Comparison of ENCODE assay signal across 12 cellular contexts in the genomic region with DNA sequence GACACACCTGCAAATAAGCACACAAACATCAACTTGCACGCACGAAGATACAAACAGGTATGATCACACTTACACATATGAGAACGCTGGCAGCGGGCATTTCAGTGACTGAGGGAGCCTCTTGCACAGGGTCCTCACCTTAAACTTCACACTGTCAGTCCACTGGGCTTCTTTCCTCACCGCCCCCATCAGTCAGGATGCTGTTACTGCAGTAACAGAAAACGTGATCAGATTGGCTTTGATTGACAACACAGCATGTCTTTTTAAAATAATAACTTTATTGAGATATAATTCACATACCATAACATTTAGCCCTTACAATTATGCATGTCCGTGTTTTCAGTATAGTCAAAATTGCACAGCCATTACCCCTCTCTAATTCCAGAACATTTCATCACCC. TPM values are rescaled to one million over a fixed set of nuclear protein-coding genes. Genes with fewer than 3 reads are reported as not detected.
A peak's percentile ranks its signal among the peaks of the same experiment; 100 is the strongest.
DNase-seq lines count a peak whose midpoint lies in the region; ATAC-seq and TF ChIP-seq lines count a peak whose summit lies in the region.
"Had no signal": no experiment of that assay in that cellular context is flagged by ENCODE, and none has a peak within 500 bp of the region (broad histone marks: within the 10 kb centered on the region; RNA-seq: fewer than 3 reads in every experiment).

No MANE protein-coding gene starts in this region.

- ATAC-seq in HG03175 (IDR thresholded peaks at IDR 0.05; ENCODE audit: unreplicated experiment) (no peak), HG03521 (IDR thresholded peaks at IDR 0.05; ENCODE audit: unreplicated experiment) (no peak)

- H3K36me3 Mint-ChIP-seq in MCF 10A (ENCODE audit: insufficient read depth, unreplicated experiment): no peaks in the 10 kb centered on the region
- no peaks in the 10 kb centered on the region for H3K36me3 Mint-ChIP-seq in chondrocyte (ENCODE audit: low read depth)

- TF ChIP-seq CTCF in MCF 10A (IDR thresholded peaks at IDR 0.05; ENCODE audit: unreplicated experiment) (no peak), breast epithelium (IDR thresholded peaks at IDR 0.05) (no peak), HL-60 (IDR thresholded peaks at IDR 0.05; ENCODE audit: insufficient read depth, low read length) (peak; percentile 36), chondrocyte (IDR thresholded peaks at IDR 0.05) (peak; percentile 73), spleen (IDR thresholded peaks at IDR 0.05 in 8 of 11, conservative IDR thresholded peaks at IDR 0.05 in 3 of 11) (peak in 8 of 11 experiments; percentile 15 to 39 (median 30))

- H3K27ac ChIP-seq in breast epithelium: no peak overlapping the region
- no peak overlapping the region for H3K27ac ChIP-seq in HL-60 (replicated peaks)
- H3K27ac ChIP-seq in spleen: no peak overlapping the region

- H3K4me1 ChIP-seq in breast epithelium (no peaks in the 10 kb centered on the region), spleen (peaks cover 0 to 11% (median 8%) of the 10 kb centered on the region in 6 donors)

- no peak for TF ChIP-seq POLR2A in breast epithelium (IDR thresholded peaks at IDR 0.05)
- no peak for TF ChIP-seq POLR2A in spleen (IDR thresholded peaks at IDR 0.05)

- BruUV-seq in MCF 10A (replicated peaks; lab: Mats Ljungman, UMichigan): no TSS peak

- H3K36me3 ChIP-seq in breast epithelium: no peaks in the 10 kb centered on the region
- no peaks in the 10 kb centered on the region for H3K36me3 ChIP-seq in spleen

- H3K27me3 ChIP-seq in breast epithelium (peaks cover 0 to 11% of the 10 kb centered on the region in 2 donors), HL-60 (ENCODE audit: insufficient read depth, poor library complexity, severe bottlenecking) (no peaks in the 10 kb centered on the region), spleen (replicated peaks in 1 of 7) (peaks cover 0 to 62% (median 8%) of the 10 kb centered on the region in 7 donors)

- CTCF ChIA-PET in MCF 10A (lab: Yijun Ruan, JAX): interaction anchor here (0.7 to 4.1 kb wide), 5 partner anchors 10 to 131 kb away, joined by 3 to 18 read pairs (median 4); no protein-coding TSS in a partner anchor

- H3K4me3 Mint-ChIP-seq in MCF 10A (ENCODE audit: unreplicated experiment) (no peak overlapping the region), chondrocyte (ENCODE audit: unreplicated experiment) (no peak overlapping the region)

- H3K9me3 Mint-ChIP-seq in MCF 10A (ENCODE audit: unreplicated experiment): no peaks in the 10 kb centered on the region
- no peaks in the 10 kb centered on the region for H3K9me3 Mint-ChIP-seq in chondrocyte (ENCODE audit: low read depth)

- H3K9me3 ChIP-seq in breast epithelium: no peaks in the 10 kb centered on the region
- H3K9me3 ChIP-seq in spleen: no peaks in the 10 kb centered on the region

- no peak overlapping the region for H3K4me3 ChIP-seq in breast epithelium
- H3K4me3 ChIP-seq in HL-60 (replicated peaks; ENCODE audit: insufficient read depth, low read length): no peak overlapping the region
- no peak overlapping the region for H3K4me3 ChIP-seq in spleen

- peak; percentile 22 for DNase-seq in MCF 10A (ENCODE audit: unreplicated experiment)
- no peak for DNase-seq in breast epithelium (ENCODE audit: low spot score in 2 of 2)
- DNase-seq in HL-60 (ENCODE audit: low read depth in 1 of 2, low spot score in 1 of 2): no peak
- DNase-seq in chondrocyte (ENCODE audit: low spot score): no peak
- no peak for DNase-seq in spleen
- DNase-seq in retina: no peak
- DNase-seq: activated CD4-positive, CD25-positive, alpha-beta regulatory T cell; NCI-H2081 had no signal

- peaks cover 12% of the 10 kb centered on the region for H3K27me3 Mint-ChIP-seq in MCF 10A (ENCODE audit: insufficient read depth, unreplicated experiment)
- H3K27me3 Mint-ChIP-seq in chondrocyte (ENCODE audit: low read depth): peaks cover 53% of the 10 kb centered on the region

- 30 to 44% (median 39%) methylated on average over 7 of the region's 7 CpGs for WGBS in spleen, 5 donors

- intact Hi-C loops in MCF 10A (cut with micrococcal nuclease) (no loop called here), breast epithelium (cut with DNase I; ENCODE audit: low total_unique reads) (no loop called here), spleen (cut with DNase I; ENCODE audit: low total_unique reads) (no loop called here)

- H3K27ac Mint-ChIP-seq in MCF 10A (ENCODE audit: low read depth, unreplicated experiment) (no peak overlapping the region), chondrocyte (ENCODE audit: unreplicated experiment) (no peak overlapping the region)

- POLR2A ChIA-PET in MCF 10A (lab: Yijun Ruan, JAX): interaction anchor here (0.7 kb wide), 1 partner anchor 97 kb away, joined by 4 read pairs; no protein-coding TSS in a partner anchor

- H3K4me1 Mint-ChIP-seq in MCF 10A (ENCODE audit: insufficient read depth, unreplicated experiment) (peaks cover 16% of the 10 kb centered on the region), chondrocyte (ENCODE audit: low read depth) (peaks cover 8% of the 10 kb centered on the region)

RNA-seq across cellular contexts. Expression of a gene that starts 8.2 kb away (rescaled TPM):
- total RNA-seq in MCF 10A (2022) (not detected in 2 replicates), breast epithelium (not detected), chondrocyte (not detected in 3 replicates), spleen (not detected)
- not detected for polyA plus RNA-seq in spleen
- total RNA-seq: dermis microvascular lymphatic vessel endothelial cell, mucosa of gallbladder had no signal

RNA-seq across cellular contexts. Expression of a gene that starts 20.8 kb away (rescaled TPM):
- total RNA-seq in MCF 10A (2022) (1.2 and 1.8 TPM in 2 replicates), breast epithelium (1 to 10 TPM in 1 of 3 donors, under 1 TPM in 2; 0.64 to 1.6 (median 0.73) TPM), chondrocyte (0.99 to 2.1 TPM (median 1.9 TPM) in 3 replicates), spleen (1 to 10 TPM in 2 of 7 donors, under 1 TPM in 5; 0.23 to 1.1 (median 0.56) TPM)
- polyA plus RNA-seq in spleen: under 1 TPM; 0.07 to 0.29 (median 0.08) TPM

RNA-seq across cellular contexts. Expression of a gene that starts 29.0 kb away (rescaled TPM):
- total RNA-seq in MCF 10A (2022) (not detected in 2 replicates), breast epithelium (1 to 10 TPM in 2 of 3 donors, not detected in 1; 1.3 to 2.0 TPM), chondrocyte (0.67 to 1.2 TPM in 2 of 3 replicates, not detected in the other), spleen (10 to 100 TPM in 5 of 7 donors, 1 to 10 TPM in 2; 9.8 to 18.0 (median 13.5) TPM)
- 1 to 10 TPM; 6.6 to 9.5 (median 6.9) TPM for polyA plus RNA-seq in spleen
- total RNA-seq: dermis microvascular lymphatic vessel endothelial cell had no signal

Comparison
In these comparisons a context has a peak if more than half of its experiments do, and no peak if none do; other contexts are left out.
1. CTCF ChIP-seq: peak in HL-60 (single experiment), chondrocyte (single experiment) and spleen (8 of 11); none in MCF 10A (single experiment) and breast epithelium (0 of 3).